ENCODE assay signal across 22 cellular contexts in the genomic region with DNA sequence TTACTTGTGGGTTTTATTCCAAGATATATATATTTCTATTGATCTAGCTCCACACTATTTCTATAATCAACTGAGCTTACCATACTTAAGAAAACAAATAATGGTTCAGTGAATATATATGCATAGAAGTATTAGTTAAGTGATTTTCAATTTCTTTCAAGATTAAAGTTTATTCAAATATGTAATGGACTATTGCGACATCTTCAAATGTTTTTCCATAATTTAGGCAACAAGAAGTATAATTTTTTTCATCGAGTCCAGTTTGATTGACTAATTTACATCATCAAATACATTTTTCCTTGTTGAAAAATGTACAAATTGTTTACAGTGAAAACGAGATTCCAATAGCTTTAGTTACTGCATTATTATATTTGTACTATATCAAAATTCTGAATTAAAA.
DNase-seq lines count a peak whose midpoint lies in the region; ATAC-seq, FAIRE-seq and TF ChIP-seq lines count a peak whose summit lies in the region.
"Had no signal": no experiment of that assay in that cellular context is flagged by ENCODE, and none has a peak within 500 bp of the region (broad histone marks: within the 10 kb centered on the region; RNA-seq: fewer than 3 reads in every experiment).

No MANE protein-coding gene starts in this region.

- H3K9me1 ChIP-seq in K562 (ENCODE audit: control insufficient read depth, insufficient read depth, low read length) = no peaks in the 10 kb centered on the region

- H3K36me3 ChIP-seq in HepG2 (replicated peaks in 1 of 2; ENCODE audit: control insufficient read depth in 1 of 2, insufficient read depth in 2 of 2, low read length in 2 of 2) = no peaks in the 10 kb centered on the region
- no peaks in the 10 kb centered on the region for H3K36me3 ChIP-seq in right lobe of liver
- H3K36me3 ChIP-seq in K562 (ENCODE audit: control insufficient read depth, insufficient read depth, low read length) = no peaks in the 10 kb centered on the region
- no peaks in the 10 kb centered on the region for H3K36me3 ChIP-seq in kidney (ENCODE audit: control insufficient read depth in 1 of 2, insufficient read depth in 2 of 2, low read length in 2 of 2)
- H3K36me3 ChIP-seq in adrenal gland (replicated peaks in 1 of 2) = no peaks in the 10 kb centered on the region
- H3K36me3 ChIP-seq: BLaER1 had no signal

- H4K20me1 ChIP-seq in HepG2 (ENCODE audit: insufficient read depth, low read length) (no peaks in the 10 kb centered on the region), K562 (replicated peaks; ENCODE audit: control insufficient read depth, insufficient read depth, low read length) (no peaks in the 10 kb centered on the region)
- H4K20me1 ChIP-seq: BLaER1 had no signal

- H3K4me1 ChIP-seq in HepG2 (ENCODE audit: insufficient read depth, low read length) (no peaks in the 10 kb centered on the region), right lobe of liver (no peaks in the 10 kb centered on the region), K562 (replicated peaks in 1 of 2; ENCODE audit: control insufficient read depth in 2 of 2, insufficient read depth in 2 of 2, low read length in 2 of 2) (no peaks in the 10 kb centered on the region), kidney (ENCODE audit: control insufficient read depth in 1 of 2, insufficient read depth in 1 of 2, low read depth in 1 of 2, low read length in 2 of 2) (no peaks in the 10 kb centered on the region), adrenal gland (replicated peaks in 1 of 2) (no peaks in the 10 kb centered on the region)
- H3K4me1 ChIP-seq: Caco-2 had no signal

- in situ Hi-C loops in HepG2 (cut with HindIII; ENCODE audit: extremely low pct_ligation_motif_present, low pct_unique_long_range_greater_than_20kb) = no loop called here
- in situ Hi-C loops in K562 (cut with MboI) = no loop called here
- in situ Hi-C loops in GM13977 (cut with MboI; ENCODE audit: low pct_unique_long_range_greater_than_20kb, low sequenced_read_pairs, unreplicated experiment) = no loop called here

- FAIRE-seq in HepG2 (lab: Jason Lieb, UNC) = no peak
- FAIRE-seq in K562 (lab: Jason Lieb, UNC) = no peak
- FAIRE-seq in kidney (lab: Jason Lieb, UNC) = peak; percentile 73
- FAIRE-seq: A204.1, GM12878, GM18507 had no signal

- intact Hi-C loops in HepG2 (cut with micrococcal nuclease; ENCODE audit: unreplicated experiment) (no loop called here), right lobe of liver (cut with DNase I) (no loop called here), K562 (cut with micrococcal nuclease) (no loop called here), kidney (cut with DNase I) (no loop called here), adrenal gland (cut with DNase I) (no loop called here)

- no peak for DNase-seq in HepG2 (ENCODE audit: low spot score)
- no peak for DNase-seq in right lobe of liver
- no peak for DNase-seq in K562 (ENCODE audit: extremely low read depth in 1 of 4, low spot score in 3 of 4)
- DNase-seq in kidney = no peak
- DNase-seq in adrenal gland = no peak
- DNase-seq in GM13977 (ENCODE audit: low spot score) = no peak
- DNase-seq: Caco-2; CD4-positive, CD25-positive, alpha-beta regulatory T cell; CD8-positive, alpha-beta T cell; DMS 273 treated with DMSO at 0.1 percent for 48 hours; DMS79; EL; GDM1; GOT3; H7; HCEC 1CT had no signal

- TF ChIP-seq EP300 in HepG2 (IDR thresholded peaks at IDR 0.05; ENCODE audit: low read depth in 2 of 2, low read length in 2 of 2) (no peak), HepG2 (CRISPR knock-in tag; IDR thresholded peaks at IDR 0.05; ENCODE audit: borderline replicate concordance) (no peak), K562 (IDR thresholded peaks at IDR 0.05; ENCODE audit: low read length) (no peak)

- TF ChIP-seq CTCF in HepG2 (CRISPR knock-in tag; IDR thresholded peaks at IDR 0.05) (no peak), right lobe of liver (IDR thresholded peaks at IDR 0.05) (no peak), K562 (IDR thresholded peaks at IDR 0.05 in 2 of 3, conservative IDR thresholded peaks at IDR 0.05 in 1 of 3; ENCODE audit: insufficient read depth in 2 of 3, low read depth in 1 of 3, low read length in 3 of 3) (no peak), kidney (IDR thresholded peaks at IDR 0.05; ENCODE audit: borderline replicate concordance, extremely low read depth, insufficient read depth) (no peak), adrenal gland (IDR thresholded peaks at IDR 0.05) (no peak), GM13977 (IDR thresholded peaks at IDR 0.05; ENCODE audit: extremely low read depth, insufficient read depth, missing control alignments) (no peak)

- TF ChIP-seq POLR2A in HepG2 (IDR thresholded peaks at IDR 0.05; ENCODE audit: insufficient read depth in 1 of 2, low read depth in 2 of 2, low read length in 2 of 2) (no peak), right lobe of liver (IDR thresholded peaks at IDR 0.05) (no peak), K562 (conservative IDR thresholded peaks at IDR 0.05) (no peak), adrenal gland (IDR thresholded peaks at IDR 0.05) (no peak)

- H3K27ac ChIP-seq in HepG2 (ENCODE audit: extremely low read length, insufficient read depth, low read length) (no peak overlapping the region), right lobe of liver (no peak overlapping the region), K562 (ENCODE audit: extremely low read depth, low read depth, low read length) (no peak overlapping the region), kidney (ENCODE audit: low read depth in 2 of 2, low read length in 2 of 2) (no peak overlapping the region), adrenal gland (no peak overlapping the region)
- H3K27ac ChIP-seq: 22Rv1, BLaER1, C4-2B had no signal

- TF ChIP-seq RAD21 in HepG2 (CRISPR knock-in tag; IDR thresholded peaks at IDR 0.05) (no peak), K562 (CRISPR knock-in tag; conservative IDR thresholded peaks at IDR 0.05 in 1 of 2, IDR thresholded peaks at IDR 0.05 in 1 of 2) (no peak)

- H3K9me3 ChIP-seq in HepG2 (ENCODE audit: low read length) (no peaks in the 10 kb centered on the region), right lobe of liver (no peaks in the 10 kb centered on the region), K562 (replicated peaks; ENCODE audit: control insufficient read depth, insufficient read depth, low read depth, low read length) (peaks cover 1% of the 10 kb centered on the region; the same call in 1 of the 2 replicates), kidney (ENCODE audit: control insufficient read depth in 1 of 2, low read length in 2 of 2) (no peaks in the 10 kb centered on the region), adrenal gland (replicated peaks in 1 of 3) (no peaks in the 10 kb centered on the region)
- H3K9me3 ChIP-seq: BLaER1, Caco-2 had no signal

- no peak overlapping the region for H3K4me3 ChIP-seq in HepG2 (replicated peaks in 1 of 3; ENCODE audit: insufficient read depth in 1 of 3, low read depth in 2 of 3, low read length in 3 of 3)
- no peak overlapping the region for H3K4me3 ChIP-seq in right lobe of liver
- no peak overlapping the region for H3K4me3 ChIP-seq in K562
- H3K4me3 ChIP-seq in kidney (ENCODE audit: low read length in 2 of 2) = no peak overlapping the region
- no peak overlapping the region for H3K4me3 ChIP-seq in adrenal gland
- H3K4me3 ChIP-seq: BLaER1, GM12878 had no signal

- no peak overlapping the region for H3K4me2 ChIP-seq in HepG2 (ENCODE audit: low read depth, low read length)
- no peak overlapping the region for H3K4me2 ChIP-seq in K562 (ENCODE audit: insufficient read depth, low read length)
- H3K4me2 ChIP-seq: BLaER1 had no signal

- H3K79me2 ChIP-seq in HepG2 (ENCODE audit: insufficient read depth, low read length) = no peaks in the 10 kb centered on the region
- no peaks in the 10 kb centered on the region for H3K79me2 ChIP-seq in K562 (ENCODE audit: control insufficient read depth, insufficient read depth, low read length)

- BruUV-seq in HepG2 (replicated peaks; lab: Mats Ljungman, UMichigan) (no TSS peak), K562 (replicated peaks; lab: Mats Ljungman, UMichigan) (no TSS peak)

- POLR2A ChIA-PET in HepG2 (lab: Yijun Ruan, JAX) (no interaction called here), K562 (lab: Yijun Ruan, JAX) (no interaction called here)

- no peak for ATAC-seq in HepG2
- ATAC-seq in right lobe of liver = no peak
- no peak for ATAC-seq in K562
- ATAC-seq: CD8-positive, alpha-beta T cell; GM12878 had no signal

- no peaks in the 10 kb centered on the region for H3K27me3 ChIP-seq in HepG2 (ENCODE audit: control insufficient read depth in 1 of 2, insufficient read depth in 2 of 2, low read length in 2 of 2)
- no peaks in the 10 kb centered on the region for H3K27me3 ChIP-seq in right lobe of liver
- no peaks in the 10 kb centered on the region for H3K27me3 ChIP-seq in K562 (ENCODE audit: control insufficient read depth in 2 of 2, insufficient read depth in 2 of 2, low read length in 2 of 2)
- no peaks in the 10 kb centered on the region for H3K27me3 ChIP-seq in adrenal gland
- H3K27me3 ChIP-seq: BLaER1 had no signal

- H3K9ac ChIP-seq in HepG2 (ENCODE audit: insufficient read depth, low read depth, low read length) = no peak overlapping the region
- no peak overlapping the region for H3K9ac ChIP-seq in K562 (ENCODE audit: insufficient read depth in 1 of 2, low read depth in 2 of 2, low read length in 2 of 2)
- H3K9ac ChIP-seq in kidney (ENCODE audit: low read length in 2 of 2) = no peak overlapping the region
- H3K9ac ChIP-seq: BLaER1 had no signal

- WGBS in HepG2 (ENCODE audit: low lambda C conversion rate) = 1% methylated on average over 3 of the region's 3 CpGs
- 60% methylated on average over 3 of the region's 3 CpGs for WGBS in right lobe of liver (ENCODE audit: insufficient coverage, low coverage, low lambda C conversion rate, missing lambda C conversion rate)
- WGBS in K562 (ENCODE audit: insufficient coverage, low coverage, missing lambda C conversion rate) = 0% methylated on average over 3 of the region's 3 CpGs
- WGBS in adrenal gland, 4 donors = 70 to 78% (median 74%) methylated on average over 3 of the region's 3 CpGs

- no peak overlapping the region for H2AFZ ChIP-seq in HepG2 (ENCODE audit: low read length)
- no peak overlapping the region for H2AFZ ChIP-seq in K562 (ENCODE audit: low read depth, low read length)

- CTCF ChIA-PET in HepG2 (lab: Yijun Ruan, JAX; ENCODE audit: low intra/inter-chr PET ratio, low total read pairs) (no interaction called here), K562 (lab: Yijun Ruan, JAX; ENCODE audit: low intra/inter-chr PET ratio) (no interaction called here)

TF ChIP-seq in HepG2, 621 proteins besides CTCF, POLR2A, EP300 and RAD21:
- TF ChIP-seq MTF1 (CRISPR knock-in tag; IDR thresholded peaks at IDR 0.05) (no peak), CEBPB (IDR thresholded peaks at IDR 0.05; ENCODE audit: borderline replicate concordance, low read depth, low read length) (peak; percentile 39; the same call in 1 of the 2 replicates)
TF ChIP-seq in HepG2: peak in this region for 1.

TF ChIP-seq in K562, 482 proteins besides CTCF, POLR2A, EP300 and RAD21 (continues in another document):
- TF ChIP-seq FOXJ2 (tag; IDR thresholded peaks at IDR 0.05) (no peak), XRCC4 (IDR thresholded peaks at IDR 0.05; ENCODE audit: extremely low read depth, insufficient read depth, insufficient read length) (no peak)
